1 cellular context compared by ENCODE assay signal in the genomic region with DNA sequence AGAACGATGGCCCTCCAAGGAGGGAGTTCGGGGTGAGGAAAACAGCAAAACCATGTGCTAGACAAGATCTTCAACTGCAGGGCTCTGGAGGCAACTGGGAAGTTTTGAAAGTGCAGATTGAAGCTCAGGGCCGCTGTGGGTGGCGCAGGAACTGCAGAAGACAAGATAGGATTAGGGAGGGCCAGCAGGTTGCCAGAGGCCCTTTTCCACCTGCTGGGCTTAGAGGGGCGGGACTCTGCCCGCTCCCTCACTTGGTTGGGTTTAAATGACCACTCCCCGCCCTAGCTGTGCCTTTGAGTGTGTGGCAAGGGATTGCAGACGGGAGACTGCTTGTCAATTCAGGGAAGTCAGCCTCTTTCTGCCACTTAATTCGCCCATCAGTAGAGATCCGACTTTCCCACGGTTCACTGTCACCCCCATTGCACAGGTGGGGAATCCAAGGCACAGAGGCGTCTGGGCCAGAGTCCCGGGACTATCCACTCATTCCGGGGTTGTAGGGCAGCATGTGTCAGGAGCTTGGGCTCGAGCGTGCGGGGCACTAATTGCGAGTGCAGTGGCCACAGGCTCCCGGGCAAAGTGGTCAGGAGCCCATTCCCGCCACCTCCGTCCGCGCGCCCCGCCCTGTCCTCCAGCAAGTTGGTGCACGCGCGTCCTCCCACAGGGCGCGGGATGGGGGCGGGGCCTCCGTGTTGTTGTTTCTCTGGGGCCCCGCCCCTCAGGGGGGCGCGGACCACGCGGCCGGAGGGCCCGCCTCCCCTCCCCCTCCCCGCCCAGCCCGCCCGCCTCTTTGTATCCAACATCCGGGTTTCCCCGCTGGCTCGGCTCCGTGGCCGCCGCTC.
A peak's percentile ranks its signal among the peaks of the same experiment; 100 is the strongest.
TF ChIP-seq lines count a peak whose summit lies in the region.

A gene (plus strand): TSS at position 816 of the 839 bp plus-strand sequence. CDS start 433 bp downstream, outside the sequence.

TF ChIP-seq in HepG2, 621 proteins besides CTCF, POLR2A, EP300 and RAD21 (continued from another document and continues in another):
- TF ChIP-seq ZNF431 (CRISPR knock-in tag; IDR thresholded peaks at IDR 0.05; ENCODE audit: borderline replicate concordance, low read depth) (no peak), KAT7 (CRISPR knock-in tag; IDR thresholded peaks at IDR 0.05; ENCODE audit: borderline replicate concordance) (no peak), REL (CRISPR knock-in tag; conservative IDR thresholded peaks at IDR 0.05) (no peak), SRSF1 (optimal IDR thresholded peaks at IDR 0.05; ENCODE audit: low read depth, low read length) (no peak), ZNF101 (CRISPR knock-in tag; IDR thresholded peaks at IDR 0.05; ENCODE audit: borderline replicate concordance, low read depth) (no peak), ZNF569 (CRISPR knock-in tag; IDR thresholded peaks at IDR 0.05; ENCODE audit: borderline replicate concordance) (no peak), HNF4A (CRISPR knock-in tag; IDR thresholded peaks at IDR 0.05) (no peak), RFXAP (CRISPR knock-in tag; IDR thresholded peaks at IDR 0.05; ENCODE audit: borderline replicate concordance) (no peak), KDM1A (CRISPR knock-in tag; IDR thresholded peaks at IDR 0.05) (no peak), ETV5 (CRISPR knock-in tag; IDR thresholded peaks at IDR 0.05; ENCODE audit: borderline replicate concordance) (no peak), ZC3H4 (CRISPR knock-in tag; IDR thresholded peaks at IDR 0.05; ENCODE audit: borderline replicate concordance) (no peak), ZSCAN12 (CRISPR knock-in tag; IDR thresholded peaks at IDR 0.05) (no peak), HNRNPLL (IDR thresholded peaks at IDR 0.05; ENCODE audit: low read depth, low read length, poor library complexity, severe bottlenecking) (peak; percentile 7), ZNF543 (CRISPR knock-in tag; IDR thresholded peaks at IDR 0.05) (no peak), SMAD3 (CRISPR knock-in tag; IDR thresholded peaks at IDR 0.05) (no peak), POGZ (CRISPR knock-in tag; IDR thresholded peaks at IDR 0.05) (no peak), MED13 (CRISPR knock-in tag; IDR thresholded peaks at IDR 0.05) (no peak), TOPORS (CRISPR knock-in tag; IDR thresholded peaks at IDR 0.05) (no peak), ZNF879 (CRISPR knock-in tag; IDR thresholded peaks at IDR 0.05) (no peak)
- TF ChIP-seq, protein P1, sequence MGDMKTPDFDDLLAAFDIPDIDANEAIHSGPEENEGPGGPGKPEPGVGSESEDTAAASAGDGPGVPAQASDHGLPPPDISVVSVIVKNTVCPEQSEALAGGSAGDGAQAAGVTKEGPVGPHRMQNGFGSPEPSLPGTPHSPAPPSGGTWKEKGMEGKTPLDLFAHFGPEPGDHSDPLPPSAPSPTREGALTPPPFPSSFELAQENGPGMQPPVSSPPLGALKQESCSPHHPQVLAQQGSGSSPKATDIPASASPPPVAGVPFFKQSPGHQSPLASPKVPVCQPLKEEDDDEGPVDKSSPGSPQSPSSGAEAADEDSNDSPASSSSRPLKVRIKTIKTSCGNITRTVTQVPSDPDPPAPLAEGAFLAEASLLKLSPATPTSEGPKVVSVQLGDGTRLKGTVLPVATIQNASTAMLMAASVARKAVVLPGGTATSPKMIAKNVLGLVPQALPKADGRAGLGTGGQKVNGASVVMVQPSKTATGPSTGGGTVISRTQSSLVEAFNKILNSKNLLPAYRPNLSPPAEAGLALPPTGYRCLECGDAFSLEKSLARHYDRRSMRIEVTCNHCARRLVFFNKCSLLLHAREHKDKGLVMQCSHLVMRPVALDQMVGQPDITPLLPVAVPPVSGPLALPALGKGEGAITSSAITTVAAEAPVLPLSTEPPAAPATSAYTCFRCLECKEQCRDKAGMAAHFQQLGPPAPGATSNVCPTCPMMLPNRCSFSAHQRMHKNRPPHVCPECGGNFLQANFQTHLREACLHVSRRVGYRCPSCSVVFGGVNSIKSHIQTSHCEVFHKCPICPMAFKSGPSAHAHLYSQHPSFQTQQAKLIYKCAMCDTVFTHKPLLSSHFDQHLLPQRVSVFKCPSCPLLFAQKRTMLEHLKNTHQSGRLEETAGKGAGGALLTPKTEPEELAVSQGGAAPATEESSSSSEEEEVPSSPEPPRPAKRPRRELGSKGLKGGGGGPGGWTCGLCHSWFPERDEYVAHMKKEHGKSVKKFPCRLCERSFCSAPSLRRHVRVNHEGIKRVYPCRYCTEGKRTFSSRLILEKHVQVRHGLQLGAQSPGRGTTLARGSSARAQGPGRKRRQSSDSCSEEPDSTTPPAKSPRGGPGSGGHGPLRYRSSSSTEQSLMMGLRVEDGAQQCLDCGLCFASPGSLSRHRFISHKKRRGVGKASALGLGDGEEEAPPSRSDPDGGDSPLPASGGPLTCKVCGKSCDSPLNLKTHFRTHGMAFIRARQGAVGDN (CRISPR knock-in tag; IDR thresholded peaks at IDR 0.05): peak; percentile 63
- TF ChIP-seq, protein P2, sequence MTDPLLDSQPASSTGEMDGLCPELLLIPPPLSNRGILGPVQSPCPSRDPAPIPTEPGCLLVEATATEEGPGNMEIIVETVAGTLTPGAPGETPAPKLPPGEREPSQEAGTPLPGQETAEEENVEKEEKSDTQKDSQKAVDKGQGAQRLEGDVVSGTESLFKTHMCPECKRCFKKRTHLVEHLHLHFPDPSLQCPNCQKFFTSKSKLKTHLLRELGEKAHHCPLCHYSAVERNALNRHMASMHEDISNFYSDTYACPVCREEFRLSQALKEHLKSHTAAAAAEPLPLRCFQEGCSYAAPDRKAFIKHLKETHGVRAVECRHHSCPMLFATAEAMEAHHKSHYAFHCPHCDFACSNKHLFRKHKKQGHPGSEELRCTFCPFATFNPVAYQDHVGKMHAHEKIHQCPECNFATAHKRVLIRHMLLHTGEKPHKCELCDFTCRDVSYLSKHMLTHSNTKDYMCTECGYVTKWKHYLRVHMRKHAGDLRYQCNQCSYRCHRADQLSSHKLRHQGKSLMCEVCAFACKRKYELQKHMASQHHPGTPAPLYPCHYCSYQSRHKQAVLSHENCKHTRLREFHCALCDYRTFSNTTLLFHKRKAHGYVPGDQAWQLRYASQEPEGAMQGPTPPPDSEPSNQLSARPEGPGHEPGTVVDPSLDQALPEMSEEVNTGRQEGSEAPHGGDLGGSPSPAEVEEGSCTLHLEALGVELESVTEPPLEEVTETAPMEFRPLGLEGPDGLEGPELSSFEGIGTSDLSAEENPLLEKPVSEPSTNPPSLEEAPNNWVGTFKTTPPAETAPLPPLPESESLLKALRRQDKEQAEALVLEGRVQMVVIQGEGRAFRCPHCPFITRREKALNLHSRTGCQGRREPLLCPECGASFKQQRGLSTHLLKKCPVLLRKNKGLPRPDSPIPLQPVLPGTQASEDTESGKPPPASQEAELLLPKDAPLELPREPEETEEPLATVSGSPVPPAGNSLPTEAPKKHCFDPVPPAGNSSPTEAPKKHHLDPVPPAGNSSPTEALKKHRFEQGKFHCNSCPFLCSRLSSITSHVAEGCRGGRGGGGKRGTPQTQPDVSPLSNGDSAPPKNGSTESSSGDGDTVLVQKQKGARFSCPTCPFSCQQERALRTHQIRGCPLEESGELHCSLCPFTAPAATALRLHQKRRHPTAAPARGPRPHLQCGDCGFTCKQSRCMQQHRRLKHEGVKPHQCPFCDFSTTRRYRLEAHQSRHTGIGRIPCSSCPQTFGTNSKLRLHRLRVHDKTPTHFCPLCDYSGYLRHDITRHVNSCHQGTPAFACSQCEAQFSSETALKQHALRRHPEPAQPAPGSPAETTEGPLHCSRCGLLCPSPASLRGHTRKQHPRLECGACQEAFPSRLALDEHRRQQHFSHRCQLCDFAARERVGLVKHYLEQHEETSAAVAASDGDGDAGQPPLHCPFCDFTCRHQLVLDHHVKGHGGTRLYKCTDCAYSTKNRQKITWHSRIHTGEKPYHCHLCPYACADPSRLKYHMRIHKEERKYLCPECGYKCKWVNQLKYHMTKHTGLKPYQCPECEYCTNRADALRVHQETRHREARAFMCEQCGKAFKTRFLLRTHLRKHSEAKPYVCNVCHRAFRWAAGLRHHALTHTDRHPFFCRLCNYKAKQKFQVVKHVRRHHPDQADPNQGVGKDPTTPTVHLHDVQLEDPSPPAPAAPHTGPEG (CRISPR knock-in tag; IDR thresholded peaks at IDR 0.05): no peak
- TF ChIP-seq, protein P3, sequence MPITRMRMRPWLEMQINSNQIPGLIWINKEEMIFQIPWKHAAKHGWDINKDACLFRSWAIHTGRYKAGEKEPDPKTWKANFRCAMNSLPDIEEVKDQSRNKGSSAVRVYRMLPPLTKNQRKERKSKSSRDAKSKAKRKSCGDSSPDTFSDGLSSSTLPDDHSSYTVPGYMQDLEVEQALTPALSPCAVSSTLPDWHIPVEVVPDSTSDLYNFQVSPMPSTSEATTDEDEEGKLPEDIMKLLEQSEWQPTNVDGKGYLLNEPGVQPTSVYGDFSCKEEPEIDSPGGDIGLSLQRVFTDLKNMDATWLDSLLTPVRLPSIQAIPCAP (CRISPR knock-in tag; IDR thresholded peaks at IDR 0.05; ENCODE audit: low read depth): no peak
- TF ChIP-seq, protein P4, sequence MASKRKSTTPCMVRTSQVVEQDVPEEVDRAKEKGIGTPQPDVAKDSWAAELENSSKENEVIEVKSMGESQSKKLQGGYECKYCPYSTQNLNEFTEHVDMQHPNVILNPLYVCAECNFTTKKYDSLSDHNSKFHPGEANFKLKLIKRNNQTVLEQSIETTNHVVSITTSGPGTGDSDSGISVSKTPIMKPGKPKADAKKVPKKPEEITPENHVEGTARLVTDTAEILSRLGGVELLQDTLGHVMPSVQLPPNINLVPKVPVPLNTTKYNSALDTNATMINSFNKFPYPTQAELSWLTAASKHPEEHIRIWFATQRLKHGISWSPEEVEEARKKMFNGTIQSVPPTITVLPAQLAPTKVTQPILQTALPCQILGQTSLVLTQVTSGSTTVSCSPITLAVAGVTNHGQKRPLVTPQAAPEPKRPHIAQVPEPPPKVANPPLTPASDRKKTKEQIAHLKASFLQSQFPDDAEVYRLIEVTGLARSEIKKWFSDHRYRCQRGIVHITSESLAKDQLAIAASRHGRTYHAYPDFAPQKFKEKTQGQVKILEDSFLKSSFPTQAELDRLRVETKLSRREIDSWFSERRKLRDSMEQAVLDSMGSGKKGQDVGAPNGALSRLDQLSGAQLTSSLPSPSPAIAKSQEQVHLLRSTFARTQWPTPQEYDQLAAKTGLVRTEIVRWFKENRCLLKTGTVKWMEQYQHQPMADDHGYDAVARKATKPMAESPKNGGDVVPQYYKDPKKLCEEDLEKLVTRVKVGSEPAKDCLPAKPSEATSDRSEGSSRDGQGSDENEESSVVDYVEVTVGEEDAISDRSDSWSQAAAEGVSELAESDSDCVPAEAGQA (IDR thresholded peaks at IDR 0.05; ENCODE audit: low read depth): no peak
- TF ChIP-seq, protein P4 (CRISPR knock-in tag; IDR thresholded peaks at IDR 0.05; ENCODE audit: borderline replicate concordance): no peak
- TF ChIP-seq, protein P5, sequence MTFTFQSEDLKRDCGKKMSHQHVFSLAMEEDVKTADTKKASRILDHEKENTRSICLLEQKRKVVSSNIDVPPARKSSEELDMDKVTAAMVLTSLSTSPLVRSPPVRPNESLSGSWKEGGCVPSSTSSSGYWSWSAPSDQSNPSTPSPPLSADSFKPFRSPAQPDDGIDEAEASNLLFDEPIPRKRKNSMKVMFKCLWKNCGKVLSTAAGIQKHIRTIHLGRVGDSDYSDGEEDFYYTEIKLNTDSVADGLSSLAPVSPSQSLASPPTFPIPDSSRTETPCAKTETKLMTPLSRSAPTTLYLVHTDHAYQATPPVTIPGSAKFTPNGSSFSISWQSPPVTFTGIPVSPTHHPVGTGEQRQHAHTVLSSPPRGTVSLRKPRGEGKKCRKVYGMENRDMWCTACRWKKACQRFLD (CRISPR knock-in tag; IDR thresholded peaks at IDR 0.05; ENCODE audit: borderline replicate concordance): no peak
